ENCODE assay signal across 9 cellular contexts in genomic region chr10:22646291-22646926, GRCh38.
DNase-seq lines count a peak whose midpoint lies in the region; ATAC-seq and TF ChIP-seq lines count a peak whose summit lies in the region.
"Had no signal": no experiment of that assay in that cellular context is flagged by ENCODE, and none has a peak within 500 bp of the region (broad histone marks: within the 10 kb centered on the region; RNA-seq: fewer than 3 reads in every experiment).

No MANE protein-coding gene starts in this region.

- DNase-seq in activated CD4-positive, alpha-beta T cell treated with anti-CD3 and anti-CD28 coated beads for 36 hours = no peak
- DNase-seq in activated CD4-positive, alpha-beta T cell treated with anti-CD3 and anti-CD28 coated beads for 1 hour = no peak
- no peak for DNase-seq in activated CD4-positive, alpha-beta memory T cell treated with anti-CD3 and anti-CD28 coated beads for 36 hours
- no peak for DNase-seq in stimulated activated effector memory CD8-positive, alpha-beta T cell treated with anti-CD3 and anti-CD28 coated beads, Interleukin-12 subunit alpha, Interleukin-12 subunit beta, amount 100 ng/mL, for 72 hours (ENCODE audit: low spot score in 2 of 2)
- DNase-seq in GM19240 (ENCODE audit: insufficient read length, low spot score) (no peak), NCI-H146 (lab: John Stamatoyannopoulos, UW) (no peak)
- DNase-seq: MV-4-11 had no signal

- H3K4me1 Mint-ChIP-seq in activated CD4-positive, alpha-beta T cell treated with anti-CD3 and anti-CD28 coated beads for 36 hours = peaks cover 87% of the 10 kb centered on the region
- peaks cover 89% of the 10 kb centered on the region for H3K4me1 Mint-ChIP-seq in activated CD4-positive, alpha-beta memory T cell treated with anti-CD3 and anti-CD28 coated beads for 36 hours (ENCODE audit: low read depth)
- H3K4me1 Mint-ChIP-seq in stimulated activated effector memory CD8-positive, alpha-beta T cell treated with anti-CD3 and anti-CD28 coated beads, Interleukin-12 subunit alpha, Interleukin-12 subunit beta, amount 100 ng/mL, for 72 hours = peaks cover 89% of the 10 kb centered on the region

- peak; percentile 54 for ATAC-seq in activated CD4-positive, alpha-beta T cell treated with anti-CD3 and anti-CD28 coated beads for 36 hours
- ATAC-seq in HG02852 (IDR thresholded peaks at IDR 0.05; ENCODE audit: unreplicated experiment) = peak; percentile 72
- ATAC-seq in stimulated activated effector memory CD8-positive, alpha-beta T cell treated with anti-CD3 and anti-CD28 coated beads, Interleukin-12 subunit alpha, Interleukin-12 subunit beta, amount 100 ng/mL, for 72 hours = peak; percentile 84
- no peak for ATAC-seq in SK-N-SH treated with all-trans-retinoic acid at 6 μM for 48 hours

- peaks cover 24% of the 10 kb centered on the region for H3K36me3 Mint-ChIP-seq in activated CD4-positive, alpha-beta T cell treated with anti-CD3 and anti-CD28 coated beads for 36 hours (ENCODE audit: low read depth)
- peaks cover 9% of the 10 kb centered on the region for H3K36me3 Mint-ChIP-seq in activated CD4-positive, alpha-beta memory T cell treated with anti-CD3 and anti-CD28 coated beads for 36 hours
- H3K36me3 Mint-ChIP-seq in stimulated activated effector memory CD8-positive, alpha-beta T cell treated with anti-CD3 and anti-CD28 coated beads, Interleukin-12 subunit alpha, Interleukin-12 subunit beta, amount 100 ng/mL, for 72 hours = peaks cover 43% of the 10 kb centered on the region

- H3K4me3 Mint-ChIP-seq in activated CD4-positive, alpha-beta T cell treated with anti-CD3 and anti-CD28 coated beads for 36 hours = peak overlapping the region; percentile 8
- H3K4me3 Mint-ChIP-seq in activated CD4-positive, alpha-beta memory T cell treated with anti-CD3 and anti-CD28 coated beads for 36 hours = peak overlapping the region; percentile 45
- peak overlapping the region; percentile 81 for H3K4me3 Mint-ChIP-seq in stimulated activated effector memory CD8-positive, alpha-beta T cell treated with anti-CD3 and anti-CD28 coated beads, Interleukin-12 subunit alpha, Interleukin-12 subunit beta, amount 100 ng/mL, for 72 hours

- no peaks in the 10 kb centered on the region for H3K9me3 Mint-ChIP-seq in activated CD4-positive, alpha-beta T cell treated with anti-CD3 and anti-CD28 coated beads for 36 hours (ENCODE audit: low read depth)
- no peaks in the 10 kb centered on the region for H3K9me3 Mint-ChIP-seq in activated CD4-positive, alpha-beta memory T cell treated with anti-CD3 and anti-CD28 coated beads for 36 hours
- H3K9me3 Mint-ChIP-seq in stimulated activated effector memory CD8-positive, alpha-beta T cell treated with anti-CD3 and anti-CD28 coated beads, Interleukin-12 subunit alpha, Interleukin-12 subunit beta, amount 100 ng/mL, for 72 hours = no peaks in the 10 kb centered on the region

- POLR2A ChIA-PET in activated CD4-positive, alpha-beta T cell treated with anti-CD3 and anti-CD28 coated beads for 36 hours (lab: Charles Lee) = interaction anchor here (1.6 kb wide), 1 partner anchor 16 kb away, joined by 8 read pairs; no protein-coding TSS in a partner anchor
- POLR2A ChIA-PET in activated CD4-positive, alpha-beta memory T cell treated with anti-CD3 and anti-CD28 coated beads for 36 hours (lab: Charles Lee) = interaction anchor here (0.6 to 4.6 kb wide), 5 partner anchors 10 to 66 kb away, joined by 3 to 29 read pairs (median 6); no protein-coding TSS in a partner anchor

- CTCF ChIA-PET in activated CD4-positive, alpha-beta T cell treated with anti-CD3 and anti-CD28 coated beads for 36 hours (lab: Charles Lee) = interaction anchor here (0.9 to 1.6 kb wide), 4 partner anchors 10 to 343 kb away, joined by 3 to 10 read pairs (median 5); no protein-coding TSS in a partner anchor
- CTCF ChIA-PET in activated CD4-positive, alpha-beta memory T cell treated with anti-CD3 and anti-CD28 coated beads for 36 hours (lab: Charles Lee) = interaction anchor here (1.5 kb wide), 1 partner anchor 17 kb away, joined by 5 read pairs; no protein-coding TSS in a partner anchor

- intact Hi-C loops in activated CD4-positive, alpha-beta T cell treated with anti-CD3 and anti-CD28 coated beads for 36 hours (cut with DNase I, micrococcal nuclease) = loop anchor here in 1 of 2 experiments (5.0 kb wide), 1 partner anchor 34 kb away; no protein-coding TSS in a partner anchor
- intact Hi-C loops in activated CD4-positive, alpha-beta memory T cell treated with anti-CD3 and anti-CD28 coated beads for 36 hours (cut with micrococcal nuclease) = loop anchor here (1.0 kb wide), 3 partner anchors 9 to 47 kb away; no protein-coding TSS in a partner anchor

- H3K27ac Mint-ChIP-seq in activated CD4-positive, alpha-beta T cell treated with anti-CD3 and anti-CD28 coated beads for 36 hours = peak overlapping the region; percentile 93
- H3K27ac Mint-ChIP-seq in activated CD4-positive, alpha-beta memory T cell treated with anti-CD3 and anti-CD28 coated beads for 36 hours = peak overlapping the region; percentile 95
- peak overlapping the region; percentile 91 for H3K27ac Mint-ChIP-seq in stimulated activated effector memory CD8-positive, alpha-beta T cell treated with anti-CD3 and anti-CD28 coated beads, Interleukin-12 subunit alpha, Interleukin-12 subunit beta, amount 100 ng/mL, for 72 hours

- H3K27me3 Mint-ChIP-seq in activated CD4-positive, alpha-beta T cell treated with anti-CD3 and anti-CD28 coated beads for 36 hours = no peaks in the 10 kb centered on the region
- H3K27me3 Mint-ChIP-seq in activated CD4-positive, alpha-beta memory T cell treated with anti-CD3 and anti-CD28 coated beads for 36 hours = no peaks in the 10 kb centered on the region

TF ChIP-seq in SK-N-SH treated with all-trans-retinoic acid at 6 μM for 48 hours, 23 proteins besides CTCF, POLR2A, EP300 and RAD21 (continues in another document):
- TF ChIP-seq PPARA (CRISPR knock-in tag; IDR thresholded peaks at IDR 0.05; ENCODE audit: borderline replicate concordance) (no peak), POU6F1 (CRISPR knock-in tag; IDR thresholded peaks at IDR 0.05; ENCODE audit: borderline replicate concordance, low read depth) (no peak), ZNF70 (CRISPR knock-in tag; IDR thresholded peaks at IDR 0.05) (no peak), OSR1 (CRISPR knock-in tag; IDR thresholded peaks at IDR 0.05) (no peak), RARB (CRISPR knock-in tag; IDR thresholded peaks at IDR 0.05) (no peak), CSRNP3 (CRISPR knock-in tag; IDR thresholded peaks at IDR 0.05) (no peak), TCF4 (CRISPR knock-in tag; IDR thresholded peaks at IDR 0.05; ENCODE audit: borderline replicate concordance) (no peak), ZNF8 (CRISPR knock-in tag; IDR thresholded peaks at IDR 0.05) (no peak), ZC3H10 (CRISPR knock-in tag; IDR thresholded peaks at IDR 0.05) (no peak), CREB5 (CRISPR knock-in tag; IDR thresholded peaks at IDR 0.05; ENCODE audit: low read depth) (no peak), ZFP30 (CRISPR knock-in tag; IDR thresholded peaks at IDR 0.05) (no peak), ZNF565 (CRISPR knock-in tag; conservative IDR thresholded peaks at IDR 0.05; ENCODE audit: low read depth) (no peak)

Comparison
In these comparisons a context has a peak if more than half of its experiments do, and no peak if none do; other contexts are left out.
1. H3K4me3 Mint-ChIP-seq: peak in every context shown above with its lines; median percentile 81 in stimulated activated effector memory CD8-positive, alpha-beta T cell treated with anti-CD3 and anti-CD28 coated beads, Interleukin-12 subunit alpha, Interleukin-12 subunit beta, amount 100 ng/mL, for 72 hours; 45 in activated CD4-positive, alpha-beta memory T cell treated with anti-CD3 and anti-CD28 coated beads for 36 hours; 8 in activated CD4-positive, alpha-beta T cell treated with anti-CD3 and anti-CD28 coated beads for 36 hours.